10 cellular contexts compared by ENCODE assay signal in genomic region chr17:30920683-30921543, GRCh38. TPM values are rescaled to one million over a fixed set of nuclear protein-coding genes. Genes with fewer than 3 reads are reported as not detected.
DNase-seq lines count a peak whose midpoint lies in the region; ATAC-seq and TF ChIP-seq lines count a peak whose summit lies in the region.
"Had no signal": no experiment of that assay in that cellular context is flagged by ENCODE, and none has a peak within 500 bp of the region (broad histone marks: within the 10 kb centered on the region; RNA-seq: fewer than 3 reads in every experiment).

No MANE protein-coding gene starts in this region.

- no peaks in the 10 kb centered on the region for H3K9me3 Mint-ChIP-seq in CD4-positive, alpha-beta T cell
- H3K9me3 Mint-ChIP-seq in IgD-negative memory B cell = no peaks in the 10 kb centered on the region
- H3K9me3 Mint-ChIP-seq in central memory CD8-positive, alpha-beta T cell = no peaks in the 10 kb centered on the region
- H3K9me3 Mint-ChIP-seq in naive thymus-derived CD4-positive, alpha-beta T cell = no peaks in the 10 kb centered on the region

- no peaks in the 10 kb centered on the region for H3K4me1 ChIP-seq in naive thymus-derived CD4-positive, alpha-beta T cell (ENCODE audit: control insufficient read depth in 2 of 2, insufficient read depth in 2 of 2, low read length in 2 of 2)
- H3K4me1 ChIP-seq in esophagus squamous epithelium = peaks cover 16 to 31% (median 20%) of the 10 kb centered on the region in 3 donors

- H3K4me1 Mint-ChIP-seq in CD4-positive, alpha-beta T cell (ENCODE audit: low read depth) = peaks cover 16% of the 10 kb centered on the region
- peaks cover 7 to 13% (median 13%) of the 10 kb centered on the region in 3 donors for H3K4me1 Mint-ChIP-seq in IgD-negative memory B cell
- H3K4me1 Mint-ChIP-seq in central memory CD8-positive, alpha-beta T cell = peaks cover 17% of the 10 kb centered on the region
- peaks cover 7 to 18% (median 14%) of the 10 kb centered on the region in 7 donors for H3K4me1 Mint-ChIP-seq in naive thymus-derived CD4-positive, alpha-beta T cell

- ATAC-seq in CD4-positive, alpha-beta T cell (ENCODE audit: poor library complexity) = no peak
- no peak for ATAC-seq in central memory CD8-positive, alpha-beta T cell (replicated peaks; ENCODE audit: extremely low read depth, poor library complexity, severe bottlenecking)
- ATAC-seq in naive thymus-derived CD4-positive, alpha-beta T cell = no peak
- ATAC-seq in GM18517 (IDR thresholded peaks at IDR 0.05; ENCODE audit: unreplicated experiment) = no peak

- POLR2A ChIA-PET in CD4-positive, alpha-beta T cell (lab: Charles Lee) = no interaction called here
- POLR2A ChIA-PET in naive thymus-derived CD4-positive, alpha-beta T cell (lab: Charles Lee) = no interaction called here

- H3K9me3 ChIP-seq in CD4-positive, alpha-beta T cell (ENCODE audit: control insufficient read depth, low read length) = no peaks in the 10 kb centered on the region
- no peaks in the 10 kb centered on the region for H3K9me3 ChIP-seq in naive thymus-derived CD4-positive, alpha-beta T cell (ENCODE audit: control insufficient read depth in 2 of 3, low read length in 3 of 3)
- H3K9me3 ChIP-seq in esophagus squamous epithelium = no peaks in the 10 kb centered on the region

- H3K27me3 ChIP-seq in CD4-positive, alpha-beta T cell (ENCODE audit: control insufficient read depth, insufficient read depth, low read length) = peaks cover 38% of the 10 kb centered on the region
- H3K27me3 ChIP-seq in naive thymus-derived CD4-positive, alpha-beta T cell (ENCODE audit: control insufficient read depth in 2 of 2, insufficient read depth in 2 of 2, low read length in 2 of 2) = peaks cover 0 to 3% of the 10 kb centered on the region in 2 donors
- H3K27me3 ChIP-seq in esophagus squamous epithelium = peaks cover 0 to 52% (median 10%) of the 10 kb centered on the region in 4 donors

- CTCF ChIA-PET in CD4-positive, alpha-beta T cell (lab: Charles Lee) = no interaction called here
- CTCF ChIA-PET in naive thymus-derived CD4-positive, alpha-beta T cell (lab: Charles Lee) = no interaction called here

- H3K4me3 Mint-ChIP-seq in CD4-positive, alpha-beta T cell = peak overlapping the region; percentile 63
- peak overlapping the region; percentile 88 to 98 (median 96) for H3K4me3 Mint-ChIP-seq in IgD-negative memory B cell
- peak overlapping the region; percentile 58 for H3K4me3 Mint-ChIP-seq in central memory CD8-positive, alpha-beta T cell
- peak overlapping the region; percentile 54 to 78 (median 70) for H3K4me3 Mint-ChIP-seq in naive thymus-derived CD4-positive, alpha-beta T cell

- intact Hi-C loops in CD4-positive, alpha-beta T cell (cut with DNase I, micrococcal nuclease) = no loop called here
- intact Hi-C loops in naive thymus-derived CD4-positive, alpha-beta T cell (cut with micrococcal nuclease) = no loop called here
- intact Hi-C loops in esophagus squamous epithelium (cut with DNase I) = no loop called here

- TF ChIP-seq CTCF in CD4-positive, alpha-beta T cell (IDR thresholded peaks at IDR 0.05) = no peak
- no peak for TF ChIP-seq CTCF in esophagus squamous epithelium (IDR thresholded peaks at IDR 0.05)

- no peaks in the 10 kb centered on the region for H3K36me3 ChIP-seq in naive thymus-derived CD4-positive, alpha-beta T cell (ENCODE audit: control insufficient read depth in 2 of 3, insufficient read depth in 3 of 3, low read length in 3 of 3)
- no peaks in the 10 kb centered on the region for H3K36me3 ChIP-seq in esophagus squamous epithelium

- H3K27me3 Mint-ChIP-seq in CD4-positive, alpha-beta T cell = peaks cover 41% of the 10 kb centered on the region
- no peaks in the 10 kb centered on the region for H3K27me3 Mint-ChIP-seq in IgD-negative memory B cell
- peaks cover 57% of the 10 kb centered on the region for H3K27me3 Mint-ChIP-seq in central memory CD8-positive, alpha-beta T cell
- H3K27me3 Mint-ChIP-seq in naive thymus-derived CD4-positive, alpha-beta T cell = peaks cover 28 to 59% (median 44%) of the 10 kb centered on the region in 5 donors

- H3K4me3 ChIP-seq in naive thymus-derived CD4-positive, alpha-beta T cell (ENCODE audit: low read length) = no peak overlapping the region
- peak overlapping the region in 2 of 4 donors; percentile 66 to 81 for H3K4me3 ChIP-seq in esophagus squamous epithelium
- H3K4me3 ChIP-seq: SK-N-MC had no signal

- TF ChIP-seq POLR2A in esophagus squamous epithelium (IDR thresholded peaks at IDR 0.05) = no peak

- no peak overlapping the region for H3K27ac ChIP-seq in CD4-positive, alpha-beta T cell (ENCODE audit: low read depth, low read length)
- H3K27ac ChIP-seq in naive thymus-derived CD4-positive, alpha-beta T cell (ENCODE audit: low read depth, low read length) = no peak overlapping the region
- H3K27ac ChIP-seq in esophagus squamous epithelium = peak overlapping the region in 2 of 4 donors; percentile 72 to 75
- H3K27ac ChIP-seq: SK-N-MC had no signal

- DNase-seq in CD4-positive, alpha-beta T cell = no peak
- no peak for DNase-seq in central memory CD8-positive, alpha-beta T cell (ENCODE audit: low spot score in 2 of 2)
- no peak for DNase-seq in naive thymus-derived CD4-positive, alpha-beta T cell
- DNase-seq in stimulated activated CD4-positive, alpha-beta T cell treated with anti-CD3 and anti-CD28 coated beads, Interleukin-2, amount 100 ng/mL, for 24 hours = no peak
- no peak for DNase-seq in NCI-H1436 (lab: John Stamatoyannopoulos, UW)
- no peak for DNase-seq in esophagus squamous epithelium (lab: John Stamatoyannopoulos, UW)
- DNase-seq: NCI-H2029 treated with DMSO at 0.1 percent for 48 hours had no signal

- H3K27ac Mint-ChIP-seq in CD4-positive, alpha-beta T cell = no peak overlapping the region
- H3K27ac Mint-ChIP-seq in IgD-negative memory B cell = peak overlapping the region in 2 of 3 donors; percentile 19 to 80
- H3K27ac Mint-ChIP-seq in central memory CD8-positive, alpha-beta T cell (ENCODE audit: low read depth) = no peak overlapping the region
- H3K27ac Mint-ChIP-seq in naive thymus-derived CD4-positive, alpha-beta T cell = no peak overlapping the region

- WGBS in esophagus squamous epithelium, 2 donors = 60 to 70% methylated on average over 11 of the region's 11 CpGs

- no peaks in the 10 kb centered on the region for H3K36me3 Mint-ChIP-seq in CD4-positive, alpha-beta T cell (ENCODE audit: low read depth)
- H3K36me3 Mint-ChIP-seq in IgD-negative memory B cell = no peaks in the 10 kb centered on the region
- H3K36me3 Mint-ChIP-seq in central memory CD8-positive, alpha-beta T cell (ENCODE audit: insufficient read depth) = peaks cover 5% of the 10 kb centered on the region
- H3K36me3 Mint-ChIP-seq in naive thymus-derived CD4-positive, alpha-beta T cell = peaks cover 0 to 5% (median 2%) of the 10 kb centered on the region in 5 donors

RNA-seq across cellular contexts. Expression of gene ADAP2, which starts 0.8 kb away (rescaled TPM):
- total RNA-seq in CD4-positive, alpha-beta T cell = 1 to 10 TPM; 1.1 to 1.8 TPM
- polyA plus RNA-seq in IgD-negative memory B cell = 5.0 TPM
- 10 to 100 TPM in 1 of 5 experiments, 1 to 10 TPM in 4; 2.6 to 18.9 (median 4.9) TPM for total RNA-seq in naive thymus-derived CD4-positive, alpha-beta T cell
- not detected for polyA plus RNA-seq in naive thymus-derived CD4-positive, alpha-beta T cell
- 10 to 100 TPM in 1 of 4 donors, 1 to 10 TPM in 3; 3.0 to 15.0 (median 9.4) TPM for total RNA-seq in esophagus squamous epithelium

RNA-seq across cellular contexts. Expression of gene TEFM, which starts 14.9 kb away (rescaled TPM):
- 1 to 10 TPM; 7.8 to 8.9 TPM for total RNA-seq in CD4-positive, alpha-beta T cell
- polyA plus RNA-seq in IgD-negative memory B cell = 19.0 TPM
- total RNA-seq in naive thymus-derived CD4-positive, alpha-beta T cell = 10 to 100 TPM in 4 of 5 experiments, 1 to 10 TPM in 1; 8.5 to 22.1 (median 16.5) TPM
- 10 to 100 TPM; 18.2 to 23.1 TPM for polyA plus RNA-seq in naive thymus-derived CD4-positive, alpha-beta T cell
- 10 to 100 TPM in 2 of 4 donors, 1 to 10 TPM in 2; 3.6 to 17.0 (median 9.2) TPM for total RNA-seq in esophagus squamous epithelium

RNA-seq across cellular contexts. Expression of gene RNF135, which starts 49.9 kb away (rescaled TPM):
- total RNA-seq in CD4-positive, alpha-beta T cell = 1 to 10 TPM; 1.5 to 1.8 TPM
- 34.7 TPM for polyA plus RNA-seq in IgD-negative memory B cell
- 10 to 100 TPM in 1 of 5 experiments, 1 to 10 TPM in 4; 3.4 to 18.7 (median 3.6) TPM for total RNA-seq in naive thymus-derived CD4-positive, alpha-beta T cell
- polyA plus RNA-seq in naive thymus-derived CD4-positive, alpha-beta T cell = 1 to 10 TPM; 2.0 to 2.2 TPM
- total RNA-seq in esophagus squamous epithelium = 10 to 100 TPM; 19.7 to 27.1 (median 21.9) TPM

Comparison
In these comparisons a context has a peak if more than half of its experiments do, and no peak if none do; other contexts are left out.
1. H3K27ac Mint-ChIP-seq: peak in IgD-negative memory B cell (2 of 3); none in CD4-positive, alpha-beta T cell (single experiment), central memory CD8-positive, alpha-beta T cell (single experiment) and naive thymus-derived CD4-positive, alpha-beta T cell (0 of 9).
2. Peak in every context shown above with its lines, with median percentiles within 50 percentile points of each other: H3K4me3 Mint-ChIP-seq.